In the genomic region with DNA sequence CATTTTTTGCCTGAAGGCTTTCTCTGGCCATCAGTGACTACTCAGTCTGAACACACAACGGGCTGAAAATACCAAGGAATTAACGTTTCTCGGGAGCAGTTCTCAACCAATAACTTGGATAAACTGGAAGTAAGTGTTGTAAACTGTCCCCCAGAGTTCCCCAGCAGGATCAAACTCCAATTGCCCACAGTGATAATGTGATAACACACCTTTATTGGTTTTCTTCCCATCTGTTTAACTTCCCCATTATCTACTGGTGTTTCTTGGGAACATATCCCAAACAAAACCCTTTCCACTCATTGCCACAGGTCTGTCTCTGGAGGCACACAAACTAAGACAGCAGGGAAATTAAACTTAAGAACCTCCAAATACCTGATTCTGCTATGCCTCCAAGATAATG, we compare ENCODE assay signal across 1 cellular context.
TF ChIP-seq lines count a peak whose summit lies in the region.

No MANE protein-coding gene starts in this region.

TF ChIP-seq in GM23338, 12 proteins besides CTCF, POLR2A, EP300 and RAD21 (continued from another document):
- TF ChIP-seq ZNF462 (CRISPR knock-in tag; IDR thresholded peaks at IDR 0.05) = no peak
